ENCODE assay signal across 1 cellular context in genomic region chr13:41132512-41133152, GRCh38.
TF ChIP-seq lines count a peak whose summit lies in the region.

KBTBD6 (minus strand) TSS chr13:41132802; CDS start chr13:41132511, 291 bp downstream.

TF ChIP-seq in HEK293, 187 proteins besides CTCF, POLR2A, EP300 and RAD21 (continued from another document and continues in another):
- no peak for TF ChIP-seq PRDM10 (tag by site-specific recombination; IDR thresholded peaks at IDR 0.05)
- TF ChIP-seq ZSCAN5A (tag by site-specific recombination; IDR thresholded peaks at IDR 0.05): no peak
- no peak for TF ChIP-seq ZNF560 (tag by site-specific recombination; IDR thresholded peaks at IDR 0.05; ENCODE audit: borderline replicate concordance)
- peak; percentile 36 for TF ChIP-seq ZFP69B (tag by site-specific recombination; IDR thresholded peaks at IDR 0.05)
- TF ChIP-seq ZNF184 (tag by site-specific recombination; IDR thresholded peaks at IDR 0.05): no peak
- peak; percentile 68; the same call in 1 of the 2 replicates for TF ChIP-seq ZNF639 (tag by site-specific recombination; IDR thresholded peaks at IDR 0.05)
- TF ChIP-seq OVOL3 (tag by site-specific recombination; IDR thresholded peaks at IDR 0.05): no peak
- TF ChIP-seq ZNF747 (tag by site-specific recombination; IDR thresholded peaks at IDR 0.05): no peak
- peak; percentile 57; the same call in 1 of the 2 replicates for TF ChIP-seq ATF2 (tag by site-specific recombination; IDR thresholded peaks at IDR 0.05; ENCODE audit: low read depth)
- no peak for TF ChIP-seq PRDM2 (tag by site-specific recombination; IDR thresholded peaks at IDR 0.05; ENCODE audit: borderline replicate concordance)
- TF ChIP-seq ZBTB48 (tag by site-specific recombination; IDR thresholded peaks at IDR 0.05): no peak
- peak; percentile 99 for TF ChIP-seq ZBTB17 (tag by site-specific recombination; IDR thresholded peaks at IDR 0.05)
- TF ChIP-seq ZNF548 (tag by site-specific recombination; IDR thresholded peaks at IDR 0.05): no peak
- 0 out of 2 replicates have a peak, but pooled peaks have one; percentile 22 for TF ChIP-seq ZNF596 (tag by site-specific recombination; IDR thresholded peaks at IDR 0.05)
- TF ChIP-seq SETDB1 (IDR thresholded peaks at IDR 0.05; ENCODE audit: insufficient read length, low read length): no peak
- no peak for TF ChIP-seq HOXA7 (CRISPR knock-in tag; IDR thresholded peaks at IDR 0.05; ENCODE audit: borderline replicate concordance)
- TF ChIP-seq ZNF19 (tag by site-specific recombination; IDR thresholded peaks at IDR 0.05; ENCODE audit: low read depth): no peak
- peak; percentile 90 for TF ChIP-seq ZNF24 (tag by site-specific recombination; IDR thresholded peaks at IDR 0.05)
- TF ChIP-seq BCL11B (tag by site-specific recombination; IDR thresholded peaks at IDR 0.05; ENCODE audit: low read depth): no peak
- TF ChIP-seq ZNF792 (tag by site-specific recombination; IDR thresholded peaks at IDR 0.05): no peak
- TF ChIP-seq ZNF354C (tag by site-specific recombination; IDR thresholded peaks at IDR 0.05; ENCODE audit: borderline replicate concordance, low read depth): no peak
- TF ChIP-seq ZNF169 (tag by site-specific recombination; IDR thresholded peaks at IDR 0.05): no peak
- no peak for TF ChIP-seq ZBTB10 (tag by site-specific recombination; IDR thresholded peaks at IDR 0.05)
- no peak for TF ChIP-seq ZFP41 (tag by site-specific recombination; IDR thresholded peaks at IDR 0.05; ENCODE audit: borderline replicate concordance)
- no peak for TF ChIP-seq ZNF148 (tag by site-specific recombination; IDR thresholded peaks at IDR 0.05; ENCODE audit: borderline replicate concordance)
- no peak for TF ChIP-seq ZNF398 (tag by site-specific recombination; IDR thresholded peaks at IDR 0.05)
- TF ChIP-seq ZNF501 (tag by site-specific recombination; IDR thresholded peaks at IDR 0.05): peak; percentile 89
- no peak for TF ChIP-seq ZFP3 (tag by site-specific recombination; IDR thresholded peaks at IDR 0.05; ENCODE audit: low read depth)
- no peak for TF ChIP-seq ZNF140 (tag by site-specific recombination; IDR thresholded peaks at IDR 0.05)
- TF ChIP-seq IKZF3 (tag by site-specific recombination; IDR thresholded peaks at IDR 0.05): peak; percentile 86; the same call in 1 of the 2 replicates
- TF ChIP-seq ZNF610 (tag by site-specific recombination; IDR thresholded peaks at IDR 0.05; ENCODE audit: borderline replicate concordance): peak; percentile 54
- no peak; the same call in 1 of the 2 replicates for TF ChIP-seq ZNF561 (tag by site-specific recombination; IDR thresholded peaks at IDR 0.05; ENCODE audit: borderline replicate concordance)
